In the genomic region with DNA sequence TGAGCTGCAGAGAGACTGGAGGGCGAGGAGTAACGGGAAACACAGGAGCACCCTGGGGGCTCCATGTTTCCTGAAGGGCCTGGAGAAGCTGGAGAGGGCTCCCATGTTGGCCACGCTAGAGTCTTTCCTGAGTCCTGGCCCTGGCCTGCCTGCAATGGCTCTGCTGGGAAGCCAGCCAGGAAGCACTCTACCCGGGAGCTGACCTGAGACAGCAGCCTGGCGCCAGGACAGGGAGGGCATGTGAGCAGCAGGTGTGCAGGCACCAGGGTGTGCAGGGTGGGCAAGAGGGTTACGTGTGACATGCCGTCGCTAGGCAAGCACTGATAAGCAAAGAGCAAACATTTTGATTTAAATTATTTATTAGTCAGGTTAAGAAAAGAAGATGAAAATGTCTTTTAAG, we compare ENCODE assay signal across 29 cellular contexts.
DNase-seq lines count a peak whose midpoint lies in the region; ATAC-seq and TF ChIP-seq lines count a peak whose summit lies in the region.
"Had no signal": no experiment of that assay in that cellular context is flagged by ENCODE, and none has a peak within 500 bp of the region (broad histone marks: within the 10 kb centered on the region; RNA-seq: fewer than 3 reads in every experiment).

No MANE protein-coding gene starts in this region.

- ATAC-seq in GM21367 (IDR thresholded peaks at IDR 0.05; ENCODE audit: unreplicated experiment) = no peak
- ATAC-seq in stimulated activated naive CD8-positive, alpha-beta T cell treated with anti-CD3 and anti-CD28 coated beads, Interleukin-15, Interleukin-2, amounts not matched to agents 100 U/mL and 50 U/mL, for 24 hours = no peak
- ATAC-seq: activated CD4-positive, alpha-beta T cell treated with anti-CD3 and anti-CD28 coated beads for 36 hours; psoas muscle had no signal

- H3K9me3 Mint-ChIP-seq in neural progenitor cell = no peaks in the 10 kb centered on the region
- H3K9me3 Mint-ChIP-seq: activated naive CD4-positive, alpha-beta T cell treated with anti-CD3 and anti-CD28 coated beads, Interleukin-2, amount 10 ng/mL, durations not matched to agents 7 days and 5 days; neural crest cell had no signal

- H3K4me2 ChIP-seq in neural progenitor cell = no peak overlapping the region
- H3K4me2 ChIP-seq: hepatocyte, PC-9 had no signal

- H3K27ac ChIP-seq in neural progenitor cell = peak overlapping the region; percentile 0
- H3K27ac ChIP-seq: epithelial cell of prostate, hepatocyte, PC-9, psoas muscle, thoracic aorta had no signal

- no peak overlapping the region for H3K4me3 ChIP-seq in neural progenitor cell
- H3K4me3 ChIP-seq: hepatocyte, lung, PC-9, psoas muscle, thoracic aorta had no signal

- DNase-seq in G401 (ENCODE audit: low spot score) (peak; percentile 53), NCI-H2029 treated with DMSO at 0.1 percent for 48 hours (lab: John Stamatoyannopoulos, UW) (peak; percentile 62), SHP77 treated with DMSO at 0.1 percent for 48 hours (lab: John Stamatoyannopoulos, UW) (peak; percentile 18), neural progenitor cell (ENCODE audit: low spot score) (no peak), NCI-H2171 (lab: John Stamatoyannopoulos, UW) (no peak)
- no peak for DNase-seq in stimulated activated naive CD8-positive, alpha-beta T cell treated with anti-CD3 and anti-CD28 coated beads, Interleukin-15, Interleukin-2, amounts not matched to agents 100 U/mL and 50 U/mL, for 24 hours
- DNase-seq in stimulated activated CD4-positive, alpha-beta T cell treated with anti-CD3 and anti-CD28 coated beads, Interleukin-2, amount 100 ng/mL, for 48 hours = no peak
- DNase-seq: activated CD4-positive, alpha-beta T cell treated with anti-CD3 and anti-CD28 coated beads for 36 hours; activated naive CD4-positive, alpha-beta T cell treated with anti-CD3 and anti-CD28 coated beads, Interleukin-2, amount 10 ng/mL, durations not matched to agents 7 days and 5 days; anterior cingulate cortex; central memory CD4-positive, alpha-beta T cell; DMS 273 treated with DMSO at 0.1 percent for 48 hours; foreskin fibroblast; immature natural killer cell; Kasumi-1; NCI-H2107; PC-9; small intestine; stimulated activated CD4-positive, alpha-beta T cell treated with anti-CD3 and anti-CD28 coated beads, Interleukin-2, amount 100 ng/mL, for 24 hours; stimulated activated naive CD4-positive, alpha-beta T cell had no signal

- in situ Hi-C loops in G401 (cut with HindIII; ENCODE audit: low sequenced_read_pairs) = no loop called here

- H3K4me3 Mint-ChIP-seq in neural progenitor cell = no peak overlapping the region
- H3K4me3 Mint-ChIP-seq: activated CD4-positive, alpha-beta T cell treated with anti-CD3 and anti-CD28 coated beads for 36 hours; activated naive CD4-positive, alpha-beta T cell treated with anti-CD3 and anti-CD28 coated beads, Interleukin-2, amount 10 ng/mL, durations not matched to agents 7 days and 5 days; CD14-positive monocyte; immature natural killer cell; neural crest cell; T-helper 1 cell treated with Interleukin-12 subunit alpha and Interleukin-12 subunit beta and Interleukin-4 antibody, amounts not matched to agents 30 μg/mL and 1 μg/mL, for 36 hours had no signal

- H3K9ac ChIP-seq in neural progenitor cell = no peak overlapping the region

- H3K27me3 Mint-ChIP-seq in neural progenitor cell (ENCODE audit: insufficient read depth, low read depth) = peaks cover 6% of the 10 kb centered on the region
- H3K27me3 Mint-ChIP-seq: activated naive CD4-positive, alpha-beta T cell treated with anti-CD3 and anti-CD28 coated beads, Interleukin-2, amount 10 ng/mL, durations not matched to agents 7 days and 5 days had no signal

- H3K79me2 ChIP-seq in neural progenitor cell (ENCODE audit: low read depth) = no peaks in the 10 kb centered on the region
- H3K79me2 ChIP-seq: hepatocyte had no signal

- H3K9me3 ChIP-seq in neural progenitor cell (ENCODE audit: low read depth) = no peaks in the 10 kb centered on the region
- H3K9me3 ChIP-seq: psoas muscle, thoracic aorta had no signal

- peaks cover 22% of the 10 kb centered on the region for H3K4me1 ChIP-seq in neural progenitor cell
- H3K4me1 ChIP-seq: psoas muscle had no signal

- no peaks in the 10 kb centered on the region for H4K20me1 ChIP-seq in neural progenitor cell (ENCODE audit: low read depth)

- no peak overlapping the region for H3K27ac Mint-ChIP-seq in neural progenitor cell
- H3K27ac Mint-ChIP-seq: activated CD4-positive, alpha-beta T cell treated with anti-CD3 and anti-CD28 coated beads for 36 hours; activated naive CD4-positive, alpha-beta T cell treated with anti-CD3 and anti-CD28 coated beads, Interleukin-2, amount 10 ng/mL, durations not matched to agents 7 days and 5 days; CD14-positive monocyte; immature natural killer cell; T-helper 1 cell treated with Interleukin-12 subunit alpha and Interleukin-12 subunit beta and Interleukin-4 antibody, amounts not matched to agents 30 μg/mL and 1 μg/mL, for 36 hours had no signal

- H3K4me1 Mint-ChIP-seq in neural progenitor cell = peaks cover 9% of the 10 kb centered on the region
- H3K4me1 Mint-ChIP-seq: activated CD4-positive, alpha-beta T cell treated with anti-CD3 and anti-CD28 coated beads for 36 hours; activated naive CD4-positive, alpha-beta T cell treated with anti-CD3 and anti-CD28 coated beads, Interleukin-2, amount 10 ng/mL, durations not matched to agents 7 days and 5 days; CD14-positive monocyte; immature natural killer cell had no signal

- H3F3A ChIP-seq in neural progenitor cell (ENCODE audit: low read depth) = peaks cover 9% of the 10 kb centered on the region

- H2AFZ ChIP-seq in neural progenitor cell (replicated peaks) = no peak overlapping the region
- H2AFZ ChIP-seq: hepatocyte, PC-9 had no signal

- H3K27me3 ChIP-seq in neural progenitor cell = no peaks in the 10 kb centered on the region
- H3K27me3 ChIP-seq: hepatocyte had no signal

- peaks cover 4% of the 10 kb centered on the region for H3K36me3 ChIP-seq in neural progenitor cell
- H3K36me3 ChIP-seq: thoracic aorta had no signal

- H3K36me3 Mint-ChIP-seq in neural progenitor cell = no peaks in the 10 kb centered on the region
- H3K36me3 Mint-ChIP-seq: activated naive CD4-positive, alpha-beta T cell treated with anti-CD3 and anti-CD28 coated beads, Interleukin-2, amount 10 ng/mL, durations not matched to agents 7 days and 5 days; CD14-positive monocyte; immature natural killer cell had no signal

- TF ChIP-seq CTCF in neural progenitor cell (IDR thresholded peaks at IDR 0.05) = no peak

Comparison
In these comparisons a context has a peak if more than half of its experiments do, and no peak if none do; other contexts are left out.
1. DNase-seq: peak in G401 (single experiment), NCI-H2029 treated with DMSO at 0.1 percent for 48 hours (single experiment) and SHP77 treated with DMSO at 0.1 percent for 48 hours (single experiment); none in neural progenitor cell (single experiment), stimulated activated naive CD8-positive, alpha-beta T cell treated with anti-CD3 and anti-CD28 coated beads, Interleukin-15, Interleukin-2, amounts not matched to agents 100 U/mL and 50 U/mL, for 24 hours (single experiment), stimulated activated CD4-positive, alpha-beta T cell treated with anti-CD3 and anti-CD28 coated beads, Interleukin-2, amount 100 ng/mL, for 48 hours (0 of 2) and NCI-H2171 (single experiment).